Comparison of ENCODE assay signal across 8 cellular contexts in the genomic region with DNA sequence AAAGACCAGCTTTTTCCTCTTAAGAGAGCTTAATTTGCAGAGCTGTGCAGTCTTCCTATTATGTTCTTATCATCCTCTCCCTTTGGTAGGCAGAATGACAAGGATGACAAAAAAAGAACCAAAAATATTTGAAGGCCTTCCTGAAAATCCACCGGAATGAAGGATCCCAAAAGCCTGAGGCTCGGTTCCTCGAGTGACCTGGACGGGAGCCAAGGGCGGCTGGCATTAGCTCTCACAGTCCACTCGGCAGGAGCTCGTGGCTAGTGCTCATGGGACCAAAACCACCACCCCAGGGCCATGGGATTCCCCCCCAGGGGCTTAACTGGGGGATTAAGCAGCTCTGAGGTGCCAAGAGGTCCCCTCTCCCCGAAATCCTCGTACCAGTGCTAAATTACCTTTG. TPM values are rescaled to one million over a fixed set of nuclear protein-coding genes. Genes with fewer than 3 reads are reported as not detected.
DNase-seq lines count a peak whose midpoint lies in the region; ATAC-seq and TF ChIP-seq lines count a peak whose summit lies in the region.

No MANE protein-coding gene starts in this region.

- H3K9me3 Mint-ChIP-seq in progenitor cell of endocrine pancreas (ENCODE audit: low read depth): no peaks in the 10 kb centered on the region

- H3K4me1 Mint-ChIP-seq in progenitor cell of endocrine pancreas (ENCODE audit: low read depth): peaks cover 7% of the 10 kb centered on the region

- H3K4me3 ChIP-seq in AG10803 (ENCODE audit: low read length) (peak overlapping the region; percentile 61; the same call in 1 of the 2 replicates), Peyer's patch (peak overlapping the region; percentile 39 to 74 (median 66)), esophagus squamous epithelium (peak overlapping the region; percentile 43 to 78 (median 59))

- peaks cover 0 to 3% of the 10 kb centered on the region in 2 donors for H3K27me3 ChIP-seq in Peyer's patch
- peaks cover 0 to 35% (median 0%) of the 10 kb centered on the region in 4 donors for H3K27me3 ChIP-seq in esophagus squamous epithelium

- ATAC-seq in GM21619 (IDR thresholded peaks at IDR 0.05; ENCODE audit: unreplicated experiment): peak; percentile 7
- no peak for ATAC-seq in esophagus mucosa

- peaks cover 0 to 9% (median 3%) of the 10 kb centered on the region in 4 donors for H3K4me1 ChIP-seq in Peyer's patch
- peaks cover 5 to 24% (median 12%) of the 10 kb centered on the region in 3 donors for H3K4me1 ChIP-seq in esophagus squamous epithelium

- no peaks in the 10 kb centered on the region for H3K36me3 ChIP-seq in Peyer's patch
- no peaks in the 10 kb centered on the region for H3K36me3 ChIP-seq in esophagus squamous epithelium

- intact Hi-C loops in esophagus squamous epithelium (cut with DNase I): no loop called here

- H3K9me3 ChIP-seq in Peyer's patch (no peaks in the 10 kb centered on the region), esophagus squamous epithelium (no peaks in the 10 kb centered on the region)

- H3K4me3 Mint-ChIP-seq in progenitor cell of endocrine pancreas (ENCODE audit: low read depth): peak overlapping the region; percentile 87

- DNase-seq in AG10803 (ENCODE audit: low read depth) (no peak), Peyer's patch (no peak), esophagus squamous epithelium (lab: John Stamatoyannopoulos, UW) (no peak), progenitor cell of endocrine pancreas (ENCODE audit: low spot score, unreplicated experiment) (no peak), LoVo (ENCODE audit: low spot score) (no peak), NCI-H146 treated with DMSO at 0.1 percent for 48 hours (lab: John Stamatoyannopoulos, UW; ENCODE audit: unreplicated experiment) (no peak)

- TF ChIP-seq POLR2A in Peyer's patch (IDR thresholded peaks at IDR 0.05) (no peak), esophagus squamous epithelium (IDR thresholded peaks at IDR 0.05) (no peak)

- 12 to 18% methylated on average over 2 to 9 of the region's 9 CpGs for WGBS in esophagus squamous epithelium, 2 donors

- peaks cover 20% of the 10 kb centered on the region for H3K27me3 Mint-ChIP-seq in progenitor cell of endocrine pancreas

- H3K36me3 Mint-ChIP-seq in progenitor cell of endocrine pancreas (ENCODE audit: insufficient read depth): no peaks in the 10 kb centered on the region

- H3K27ac Mint-ChIP-seq in progenitor cell of endocrine pancreas: no peak overlapping the region

- H3K27ac ChIP-seq in Peyer's patch: no peak overlapping the region
- H3K27ac ChIP-seq in esophagus squamous epithelium: peak overlapping the region in 1 of 4 donors; percentile 39

- TF ChIP-seq CTCF in AG10803 (conservative IDR thresholded peaks at IDR 0.05; ENCODE audit: low read length) (no peak), Peyer's patch (IDR thresholded peaks at IDR 0.05) (no peak), esophagus squamous epithelium (IDR thresholded peaks at IDR 0.05) (no peak), progenitor cell of endocrine pancreas (IDR thresholded peaks at IDR 0.05; ENCODE audit: unreplicated experiment) (no peak)

RNA-seq across cellular contexts. Expression of a gene that starts 0.6 kb away (rescaled TPM):
- total RNA-seq in Peyer's patch: 1 to 10 TPM in 3 of 4 donors, under 1 TPM in 1; 0.53 to 7.4 (median 3.0) TPM
- 10 to 100 TPM; 13.7 to 26.7 (median 24.1) TPM for total RNA-seq in esophagus squamous epithelium
- total RNA-seq in progenitor cell of endocrine pancreas: 2.4 and 3.1 TPM in 2 replicates
- 20.8 TPM for total RNA-seq in esophagus mucosa
